ENCODE assay signal across 8 cellular contexts in genomic region chr15:98292442-98293240, GRCh38.
DNase-seq lines count a peak whose midpoint lies in the region; ATAC-seq, FAIRE-seq and TF ChIP-seq lines count a peak whose summit lies in the region.

No MANE protein-coding gene starts in this region.

- no peak overlapping the region for H4K5ac ChIP-seq in H1 (ENCODE audit: insufficient read length, low read depth, low read length)

- H2BK20ac ChIP-seq in H1 (ENCODE audit: low read length): no peak overlapping the region

- TF ChIP-seq POLR2A in H1 (IDR thresholded peaks at IDR 0.05; ENCODE audit: control extremely low read depth in 1 of 2, low read depth in 2 of 2, low read length in 2 of 2): no peak

- no peak overlapping the region for H3K56ac ChIP-seq in H1 (replicated peaks; ENCODE audit: insufficient read length, low read depth, low read length)

- H2BK15ac ChIP-seq in H1 (ENCODE audit: low read length): no peak overlapping the region

- peak overlapping the region; percentile 96 for H2AFZ ChIP-seq in H1 (ENCODE audit: low read length)

- peaks cover 2% of the 10 kb centered on the region; the same call in 1 of the 2 replicates for H3K23me2 ChIP-seq in H1 (ENCODE audit: low read depth, low read length)

- H3K27me3 ChIP-seq in BE2C (peaks cover 32% of the 10 kb centered on the region), H1 (replicated peaks in 1 of 4; ENCODE audit: control insufficient read depth in 3 of 4, extremely low read depth in 1 of 4, insufficient read depth in 3 of 4, low read length in 3 of 4) (peaks cover 0 to 13% (median 9%) of the 10 kb centered on the region in 4 experiments; a peak in 6 of 7 replicates)

- no peak overlapping the region for H3K23ac ChIP-seq in H1 (ENCODE audit: insufficient read length)

- peak overlapping the region; percentile 62 to 75 for H3K4me2 ChIP-seq in H1 (ENCODE audit: insufficient read depth in 1 of 2, low read depth in 2 of 2, low read length in 2 of 2)

- no peak for TF ChIP-seq EP300 in H1 (IDR thresholded peaks at IDR 0.05; ENCODE audit: borderline replicate concordance in 1 of 2, low read depth in 2 of 2, low read length in 2 of 2)

- H3K36me3 ChIP-seq in BE2C: no peaks in the 10 kb centered on the region
- H3K36me3 ChIP-seq in H1 (ENCODE audit: control insufficient read depth in 2 of 4, insufficient read depth in 4 of 4, low read length in 3 of 4): no peaks in the 10 kb centered on the region

- no peak overlapping the region for H2BK12ac ChIP-seq in H1 (ENCODE audit: low read depth, low read length)

- H3K4me1 ChIP-seq in BE2C: no peaks in the 10 kb centered on the region
- H3K4me1 ChIP-seq in H1 (replicated peaks in 1 of 4; ENCODE audit: control insufficient read depth in 3 of 4, insufficient read depth in 4 of 4, low read length in 3 of 4): no peaks in the 10 kb centered on the region; a peak in 2 of 7 replicates

- CTCF ChIA-PET in H1 (lab: Charles Lee; ENCODE audit: partially characterized antibody): interaction anchor here (0.6 to 2.4 kb wide), 50 partner anchors 8 to 393 kb away, joined by 3 to 15 read pairs (median 4); no protein-coding TSS in a partner anchor

- FAIRE-seq in H1 (lab: Jason Lieb, UNC): peak; percentile 68

- TF ChIP-seq RAD21 in H1 (IDR thresholded peaks at IDR 0.05 in 1 of 2, conservative IDR thresholded peaks at IDR 0.05 in 1 of 2; ENCODE audit: low read depth in 2 of 2, low read length in 2 of 2): peak; percentile 53 to 66

- no peak overlapping the region for H3K4ac ChIP-seq in H1 (replicated peaks; ENCODE audit: insufficient read length, low read depth, low read length)

- no peak overlapping the region for H4K8ac ChIP-seq in H1 (ENCODE audit: extremely low read depth, insufficient read depth, low read length)

- H4K91ac ChIP-seq in H1 (replicated peaks; ENCODE audit: insufficient read length, low read length): no peak overlapping the region

- no peak overlapping the region for H3K14ac ChIP-seq in H1 (ENCODE audit: insufficient read length)

- H3K79me2 ChIP-seq in H1 (ENCODE audit: control insufficient read depth in 1 of 2, insufficient read depth in 2 of 2, low read length in 2 of 2): no peaks in the 10 kb centered on the region

- no peak overlapping the region for H3K27ac ChIP-seq in H1 (ENCODE audit: low read depth, low read length)

- DNase-seq in BE2C (peak; percentile 71), SK-MEL-5 (ENCODE audit: low read depth, low spot score) (peak; percentile 65), H1 (ENCODE audit: low read depth in 1 of 2, low spot score in 2 of 2) (peak; percentile 54 to 93), myocyte (ENCODE audit: low read depth) (peak; percentile 20), foreskin melanocyte (no peak)

- ATAC-seq in GM18870 (IDR thresholded peaks at IDR 0.05; ENCODE audit: unreplicated experiment) (peak; percentile 50), HG03571 (IDR thresholded peaks at IDR 0.05; ENCODE audit: unreplicated experiment) (peak; percentile 49), GM18517 (IDR thresholded peaks at IDR 0.05; ENCODE audit: unreplicated experiment) (no peak)

- in situ Hi-C loops in SK-MEL-5 (cut with HindIII; ENCODE audit: low pct_unique_long_range_greater_than_20kb, low sequenced_read_pairs): no loop called here

- H3K4me3 ChIP-seq in BE2C (ENCODE audit: low read depth, low read length): no peak overlapping the region
- peak overlapping the region; percentile 32 to 70 (median 34) for H3K4me3 ChIP-seq in H1 (ENCODE audit: extremely low read depth in 1 of 4, insufficient read depth in 2 of 4, low read depth in 3 of 4, low read length in 4 of 4)

- TF ChIP-seq CTCF in BE2C (IDR thresholded peaks at IDR 0.05; ENCODE audit: low read depth, low read length): peak; percentile 85
- TF ChIP-seq CTCF in H1 (IDR thresholded peaks at IDR 0.05; ENCODE audit: control extremely low read depth in 1 of 3, insufficient read depth in 1 of 3, low read depth in 1 of 3, low read length in 3 of 3): peak; percentile 94 to 96 (median 94)

- H3K9me3 ChIP-seq in BE2C (no peaks in the 10 kb centered on the region), H1 (ENCODE audit: insufficient read depth in 2 of 2, low read depth in 1 of 2, low read length in 1 of 2) (no peaks in the 10 kb centered on the region)

- H2BK5ac ChIP-seq in H1 (ENCODE audit: low read depth, low read length): no peak overlapping the region

- no peak overlapping the region for H3K18ac ChIP-seq in H1 (ENCODE audit: extremely low read depth, low read length)

- POLR2A ChIA-PET in H1 (lab: Charles Lee; ENCODE audit: partially characterized antibody): no interaction called here

- no peak overlapping the region for H2BK120ac ChIP-seq in H1 (replicated peaks; ENCODE audit: low read depth, low read length)

- WGBS in H1 (ENCODE audit: extremely low coverage in 1 of 2, insufficient coverage in 1 of 2, insufficient read length in 1 of 2, insufficient replicate concordance in 2 of 2, low coverage in 1 of 2, low lambda C conversion rate in 2 of 2, missing lambda C conversion rate in 1 of 2), 2 experiments: 6% methylated on average over 46 of the region's 46 CpGs; no CpG with 5 or more reads in 1 of the 2 experiments

- no peak overlapping the region for H3K9ac ChIP-seq in H1 (replicated peaks in 1 of 4; ENCODE audit: extremely low read depth in 1 of 4, low read depth in 3 of 4, low read length in 3 of 4)

- no peaks in the 10 kb centered on the region for H4K20me1 ChIP-seq in H1 (replicated peaks in 1 of 2; ENCODE audit: control insufficient read depth in 1 of 2, insufficient read depth in 2 of 2, low read length in 2 of 2)

- no peaks in the 10 kb centered on the region for H3K79me1 ChIP-seq in H1 (ENCODE audit: low read depth, low read length)

- H2AK5ac ChIP-seq in H1 (ENCODE audit: low read depth, low read length): no peak overlapping the region

TF ChIP-seq in H1, 55 proteins besides CTCF, POLR2A, EP300 and RAD21 (continues in another document):
- no peak for TF ChIP-seq CHD7 (IDR thresholded peaks at IDR 0.05; ENCODE audit: insufficient replicate concordance, low read length)
